ENCODE assay signal across 11 cellular contexts in the genomic region with DNA sequence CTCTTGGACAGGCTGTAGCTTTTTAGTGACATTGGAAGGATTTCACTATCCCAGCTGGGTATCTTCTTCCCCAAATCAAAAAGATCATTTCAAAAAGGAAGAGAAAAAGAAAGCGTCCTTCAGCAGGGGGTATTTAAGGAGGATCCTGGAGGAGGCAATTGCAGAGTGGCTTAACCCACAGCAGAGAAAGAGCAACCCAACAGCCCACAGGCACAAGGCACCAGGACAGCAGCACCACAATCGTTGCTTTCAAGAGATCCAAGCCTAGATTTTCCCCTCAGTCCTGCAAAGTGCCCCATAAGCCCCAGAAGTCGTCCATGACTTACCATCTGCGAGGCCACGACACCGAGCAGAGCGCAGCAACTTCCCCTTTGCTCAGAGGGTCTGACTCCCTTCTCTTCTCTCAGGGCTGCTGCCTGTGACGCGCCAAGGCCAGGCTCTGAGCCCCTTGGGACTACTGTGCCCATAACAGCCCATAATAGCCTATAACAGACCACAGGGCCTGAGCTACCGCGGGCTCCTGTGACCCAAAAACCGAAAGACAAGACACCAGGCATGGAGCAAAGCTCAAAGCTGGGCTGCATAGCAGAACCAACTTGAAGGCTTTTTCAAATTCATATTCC. TPM values are rescaled to one million over a fixed set of nuclear protein-coding genes. Genes with fewer than 3 reads are reported as not detected.
DNase-seq lines count a peak whose midpoint lies in the region; ATAC-seq, FAIRE-seq and TF ChIP-seq lines count a peak whose summit lies in the region.
"Had no signal": no experiment of that assay in that cellular context is flagged by ENCODE, and none has a peak within 500 bp of the region (broad histone marks: within the 10 kb centered on the region; RNA-seq: fewer than 3 reads in every experiment).

No MANE protein-coding gene starts in this region.

- H3F3A ChIP-seq in MM.1S (ENCODE audit: insufficient read depth, low read length) (peaks cover 8% of the 10 kb centered on the region), PC-3 (ENCODE audit: low read length, unreplicated experiment) (no peaks in the 10 kb centered on the region)

- no peaks in the 10 kb centered on the region for H3K36me3 ChIP-seq in esophagus squamous epithelium
- no peaks in the 10 kb centered on the region for H3K36me3 ChIP-seq in MM.1S (replicated peaks; ENCODE audit: insufficient read depth, low read length)
- H3K36me3 ChIP-seq in PC-3 (ENCODE audit: low read depth, low read length): no peaks in the 10 kb centered on the region

- H3K9me3 ChIP-seq in esophagus squamous epithelium (no peaks in the 10 kb centered on the region), MM.1S (replicated peaks; ENCODE audit: insufficient read depth, low read length) (no peaks in the 10 kb centered on the region), PC-3 (ENCODE audit: low read length) (no peaks in the 10 kb centered on the region)

- intact Hi-C loops in esophagus squamous epithelium (cut with DNase I) (no loop called here), PC-3 (cut with micrococcal nuclease) (no loop called here)

- H2AFZ ChIP-seq in MM.1S (ENCODE audit: low read length) (no peak overlapping the region), PC-3 (ENCODE audit: low read length) (no peak overlapping the region)

- no TSS peak for BruUV-seq in PC-3 (replicated peaks; lab: Mats Ljungman, UMichigan)

- POLR2A ChIA-PET in PC-3 (lab: Charles Lee; ENCODE audit: unreplicated experiment): no interaction called here

- ATAC-seq in GM21381 (IDR thresholded peaks at IDR 0.05; ENCODE audit: unreplicated experiment) (peak; percentile 68), HG03432 (IDR thresholded peaks at IDR 0.05; ENCODE audit: unreplicated experiment) (peak; percentile 81), SK-N-SH treated with all-trans-retinoic acid at 6 μM for 48 hours (no peak), PC-3 (no peak)

- peak overlapping the region in 2 of 4 donors; percentile 34 to 51 for H3K27ac ChIP-seq in esophagus squamous epithelium
- H3K27ac ChIP-seq in MM.1S (ENCODE audit: low read length): no peak overlapping the region
- no peak overlapping the region for H3K27ac ChIP-seq in PC-3 (ENCODE audit: low read length)

- H3K4me3 ChIP-seq in esophagus squamous epithelium (no peak overlapping the region), MM.1S (ENCODE audit: low read length) (no peak overlapping the region), PC-3 (ENCODE audit: low read length) (no peak overlapping the region)

- H3K79me2 ChIP-seq in MM.1S (ENCODE audit: low read length) (no peaks in the 10 kb centered on the region), PC-3 (ENCODE audit: low read length) (no peaks in the 10 kb centered on the region)

- H3K4me1 ChIP-seq in esophagus squamous epithelium (no peaks in the 10 kb centered on the region), MM.1S (ENCODE audit: low read length) (peaks cover 15% of the 10 kb centered on the region), PC-3 (ENCODE audit: insufficient read depth, low read length) (no peaks in the 10 kb centered on the region)

- H3K27me3 ChIP-seq in esophagus squamous epithelium (no peaks in the 10 kb centered on the region), MM.1S (replicated peaks; ENCODE audit: insufficient read depth, low read length) (peaks cover 3% of the 10 kb centered on the region; the same call in 1 of the 2 replicates), PC-3 (ENCODE audit: low read length) (no peaks in the 10 kb centered on the region)

- CTCF ChIA-PET in PC-3 (lab: Charles Lee): no interaction called here

- DNase-seq in GM12891 (ENCODE audit: insufficient read length, low spot score) (no peak), esophagus squamous epithelium (lab: John Stamatoyannopoulos, UW) (peak; percentile 13), retina (no peak), MM.1S (no peak), PC-3 (no peak)
- DNase-seq: left cardiac atrium, RPMI8226 had no signal

- FAIRE-seq in GM12891 (lab: Jason Lieb, UNC): peak; percentile 93
- FAIRE-seq: G401.6 had no signal

- TF ChIP-seq CTCF in esophagus squamous epithelium (IDR thresholded peaks at IDR 0.05): no peak
- TF ChIP-seq CTCF in MM.1S (IDR thresholded peaks at IDR 0.05; ENCODE audit: low read length): no peak
- TF ChIP-seq CTCF in PC-3 (conservative IDR thresholded peaks at IDR 0.05; ENCODE audit: low read depth, low read length): no peak

- no peaks in the 10 kb centered on the region for H3K9me2 ChIP-seq in MM.1S (replicated peaks; ENCODE audit: insufficient read depth, low read length)
- H3K9me2 ChIP-seq in PC-3 (replicated peaks; ENCODE audit: low read length): no peaks in the 10 kb centered on the region

- no peak overlapping the region for H3K9ac ChIP-seq in MM.1S (ENCODE audit: low read length)
- no peak overlapping the region for H3K9ac ChIP-seq in PC-3 (ENCODE audit: low read length)

- no peak overlapping the region for H3K4me2 ChIP-seq in MM.1S (ENCODE audit: low read depth, low read length)
- no peak overlapping the region for H3K4me2 ChIP-seq in PC-3 (ENCODE audit: low read length)

- TF ChIP-seq POLR2A in GM12891 (IDR thresholded peaks at IDR 0.05; ENCODE audit: low read depth, low read length) (peak; percentile 89), esophagus squamous epithelium (IDR thresholded peaks at IDR 0.05) (peak in 1 of 4 donors; percentile 36)

- H4K20me1 ChIP-seq in MM.1S (ENCODE audit: insufficient read depth, low read length) (no peaks in the 10 kb centered on the region; the same call in 1 of the 2 replicates), PC-3 (ENCODE audit: low read length) (no peaks in the 10 kb centered on the region)

- 74 to 90% methylated on average over 8 to 10 of the region's 12 CpGs for WGBS in esophagus squamous epithelium, 2 donors

TF ChIP-seq in GM12891, 5 proteins besides CTCF, POLR2A, EP300 and RAD21:
- peak; percentile 83 for TF ChIP-seq POLR2AphosphoS5 (IDR thresholded peaks at IDR 0.05; ENCODE audit: low read depth, low read length)
- TF ChIP-seq POU2F2 (IDR thresholded peaks at IDR 0.05; ENCODE audit: low read depth, low read length): 0 out of 2 replicates have a peak, but pooled peaks have one; percentile 44
- peak; percentile 71 for TF ChIP-seq TAF1 (IDR thresholded peaks at IDR 0.05; ENCODE audit: low read depth, low read length)
- peak; percentile 62 for TF ChIP-seq SPI1 (IDR thresholded peaks at IDR 0.05; ENCODE audit: low read depth, low read length)
- TF ChIP-seq PAX5 (IDR thresholded peaks at IDR 0.05; ENCODE audit: insufficient read depth, low read length, severe bottlenecking): no peak

TF ChIP-seq in SK-N-SH treated with all-trans-retinoic acid at 6 μM for 48 hours, 23 proteins besides CTCF, POLR2A, EP300 and RAD21:
- TF ChIP-seq SNAI2 (CRISPR knock-in tag; IDR thresholded peaks at IDR 0.05): no peak
- TF ChIP-seq, protein P1, sequence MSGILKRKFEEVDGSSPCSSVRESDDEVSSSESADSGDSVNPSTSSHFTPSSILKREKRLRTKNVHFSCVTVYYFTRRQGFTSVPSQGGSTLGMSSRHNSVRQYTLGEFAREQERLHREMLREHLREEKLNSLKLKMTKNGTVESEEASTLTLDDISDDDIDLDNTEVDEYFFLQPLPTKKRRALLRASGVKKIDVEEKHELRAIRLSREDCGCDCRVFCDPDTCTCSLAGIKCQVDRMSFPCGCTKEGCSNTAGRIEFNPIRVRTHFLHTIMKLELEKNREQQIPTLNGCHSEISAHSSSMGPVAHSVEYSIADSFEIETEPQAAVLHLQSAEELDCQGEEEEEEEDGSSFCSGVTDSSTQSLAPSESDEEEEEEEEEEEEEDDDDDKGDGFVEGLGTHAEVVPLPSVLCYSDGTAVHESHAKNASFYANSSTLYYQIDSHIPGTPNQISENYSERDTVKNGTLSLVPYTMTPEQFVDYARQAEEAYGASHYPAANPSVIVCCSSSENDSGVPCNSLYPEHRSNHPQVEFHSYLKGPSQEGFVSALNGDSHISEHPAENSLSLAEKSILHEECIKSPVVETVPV (CRISPR knock-in tag; IDR thresholded peaks at IDR 0.05): no peak

RNA-seq across cellular contexts. Expression of a gene that starts 19.7 kb away (rescaled TPM):
- polyA plus RNA-seq in GM12891 (2012; ENCODE audit: low read depth, missing spikeins): 73.5 TPM
- 1 to 10 TPM in 3 of 4 donors, under 1 TPM in 1; 0.57 to 7.6 (median 3.7) TPM for total RNA-seq in esophagus squamous epithelium
- 3.7 and 4.7 TPM in 2 replicates for total RNA-seq in PC-3 (2014; rRNA removed)

Comparison
In these comparisons a context has a peak if more than half of its experiments do, and no peak if none do; other contexts are left out.
1. ATAC-seq: peak in GM21381 (single experiment) and HG03432 (single experiment); none in SK-N-SH treated with all-trans-retinoic acid at 6 μM for 48 hours (single experiment) and PC-3 (single experiment).